Comparison of ENCODE assay signal across 11 cellular contexts in genomic region chr6:152980656-152981055, GRCh38.
DNase-seq lines count a peak whose midpoint lies in the region; ATAC-seq and TF ChIP-seq lines count a peak whose summit lies in the region.
"Had no signal": no experiment of that assay in that cellular context is flagged by ENCODE, and none has a peak within 500 bp of the region (broad histone marks: within the 10 kb centered on the region; RNA-seq: fewer than 3 reads in every experiment).

No MANE protein-coding gene starts in this region.

- DNase-seq in astrocyte of the spinal cord (ENCODE audit: low read depth, low spot score) (no peak), NCI-H1694 treated with DMSO at 0.1 percent for 48 hours (lab: John Stamatoyannopoulos, UW) (no peak), NCI-H187 (lab: John Stamatoyannopoulos, UW) (no peak)
- DNase-seq in activated CD4-positive, alpha-beta T cell treated with anti-CD3 and anti-CD28 coated beads for 1 hour = no peak
- DNase-seq: aorta, hippocampal formation, NCI-H2029 had no signal

- H3K36me3 ChIP-seq in DOHH2 (ENCODE audit: control insufficient read depth, low read length) = peaks cover 89% of the 10 kb centered on the region
- peaks cover 11% of the 10 kb centered on the region for H3K36me3 ChIP-seq in KMS-11 (ENCODE audit: insufficient read depth)

- no peak for TF ChIP-seq CTCF in DOHH2 (IDR thresholded peaks at IDR 0.05; ENCODE audit: low read depth, low read length, poor library complexity, severe bottlenecking)
- TF ChIP-seq CTCF in KMS-11 (conservative IDR thresholded peaks at IDR 0.05; ENCODE audit: low read depth, low read length) = no peak
- no peak for TF ChIP-seq CTCF in astrocyte of the spinal cord (IDR thresholded peaks at IDR 0.05; ENCODE audit: low read depth, low read length)
- no peak for TF ChIP-seq CTCF in nephron (IDR thresholded peaks at IDR 0.05; ENCODE audit: unreplicated experiment in 3 of 3)

- peaks cover 32% of the 10 kb centered on the region for H3K4me1 Mint-ChIP-seq in nephron

- H3K9me3 Mint-ChIP-seq in nephron = no peaks in the 10 kb centered on the region

- H3K27ac ChIP-seq in DOHH2 (ENCODE audit: low read depth, low read length) (no peak overlapping the region), KMS-11 (no peak overlapping the region)

- peaks cover 46% of the 10 kb centered on the region for H4K20me1 ChIP-seq in DOHH2 (ENCODE audit: control insufficient read depth, insufficient read depth, low read depth, low read length)
- peaks cover 44% of the 10 kb centered on the region for H4K20me1 ChIP-seq in KMS-11 (ENCODE audit: insufficient read depth)

- ATAC-seq in HG03342 (IDR thresholded peaks at IDR 0.05; ENCODE audit: unreplicated experiment) = no peak

- H3K4me2 ChIP-seq in DOHH2 (ENCODE audit: low read length) (peak overlapping the region; percentile 78), KMS-11 (peak overlapping the region; percentile 77)

- in situ Hi-C loops in astrocyte of the spinal cord (cut with HindIII; ENCODE audit: low sequenced_read_pairs) = no loop called here

- H3K79me2 ChIP-seq in DOHH2 (ENCODE audit: control insufficient read depth, low read length) (peaks cover 94% of the 10 kb centered on the region), KMS-11 (ENCODE audit: insufficient read depth, low read depth) (peaks cover 92% of the 10 kb centered on the region)

- peak overlapping the region; percentile 73 to 94 (median 92) for H3K4me3 Mint-ChIP-seq in nephron

- H3K9me3 ChIP-seq in DOHH2 (ENCODE audit: control insufficient read depth, insufficient read depth, low read length) = no peaks in the 10 kb centered on the region

- H2AFZ ChIP-seq in KMS-11 (ENCODE audit: low read depth) = no peak overlapping the region

- peaks cover 46% of the 10 kb centered on the region for H3K4me1 ChIP-seq in DOHH2 (ENCODE audit: control insufficient read depth, low read length)
- peaks cover 62% of the 10 kb centered on the region for H3K4me1 ChIP-seq in KMS-11 (ENCODE audit: low read depth, poor library complexity, severe bottlenecking)

- peak overlapping the region; percentile 87; the same call in 1 of the 2 replicates for H3K9ac ChIP-seq in KMS-11

- H3K4me3 ChIP-seq in DOHH2 (ENCODE audit: low read length) (peak overlapping the region; percentile 81), KMS-11 (IDR thresholded peaks at IDR 0.05; ENCODE audit: insufficient read depth, low read depth, low read length) (no peak overlapping the region), astrocyte of the spinal cord (ENCODE audit: low read depth, low read length) (peak overlapping the region; percentile 80)

- peak overlapping the region in 1 of 3 experiments; percentile 9 for H3K27ac Mint-ChIP-seq in nephron

- 0 out of 2 replicates have a peak, but pooled peaks cover 8% of the 10 kb centered on the region for H3F3A ChIP-seq in DOHH2 (ENCODE audit: control insufficient read depth, insufficient read depth)

- peaks cover 17% of the 10 kb centered on the region for H3K36me3 Mint-ChIP-seq in nephron (ENCODE audit: low read depth)

- H3K27me3 Mint-ChIP-seq in nephron (ENCODE audit: low read depth) = no peaks in the 10 kb centered on the region

- no peaks in the 10 kb centered on the region for H3K27me3 ChIP-seq in DOHH2 (ENCODE audit: control insufficient read depth, low read length)
- H3K27me3 ChIP-seq in KMS-11 (ENCODE audit: insufficient read depth, low read depth) = no peaks in the 10 kb centered on the region

- no peaks in the 10 kb centered on the region for H3K9me2 ChIP-seq in DOHH2 (replicated peaks; ENCODE audit: control insufficient read depth, low read length)
